Comparison of ENCODE assay signal across 10 cellular contexts in genomic region chr1:231161711-231162299, GRCh38. TPM values are rescaled to one million over a fixed set of nuclear protein-coding genes. Genes with fewer than 3 reads are reported as not detected.
DNase-seq lines count a peak whose midpoint lies in the region; ATAC-seq and TF ChIP-seq lines count a peak whose summit lies in the region.
"Had no signal": no experiment of that assay in that cellular context is flagged by ENCODE, and none has a peak within 500 bp of the region (broad histone marks: within the 10 kb centered on the region; RNA-seq: fewer than 3 reads in every experiment).

Gene TRIM67 (plus strand): TSS chr1:231162058. CDS start chr1:231162970, 912 bp downstream.

- H4K20me1 ChIP-seq in PC-3 (ENCODE audit: low read length) = no peaks in the 10 kb centered on the region

- no peaks in the 10 kb centered on the region for H3K9me3 ChIP-seq in PC-3 (ENCODE audit: low read length)

- peaks cover 36% of the 10 kb centered on the region for H3K27me3 Mint-ChIP-seq in activated naive CD8-positive, alpha-beta T cell
- peaks cover 85% of the 10 kb centered on the region for H3K27me3 Mint-ChIP-seq in activated naive CD8-positive, alpha-beta T cell treated with anti-CD3 and anti-CD28 coated beads for 36 hours

- no peak within 1 kb of the TSS for H3K27ac ChIP-seq in PC-3 (ENCODE audit: low read length)

- no peak within 1 kb of the TSS for H2AFZ ChIP-seq in PC-3 (ENCODE audit: low read length)

- no peaks in the 10 kb centered on the region for H3K4me1 ChIP-seq in PC-3 (ENCODE audit: insufficient read depth, low read length)

- peak within 1 kb of the TSS; percentile 38 for H3K4me3 ChIP-seq in skeletal muscle cell (ENCODE audit: low read depth, low read length)
- no peak within 1 kb of the TSS for H3K4me3 ChIP-seq in PC-3 (ENCODE audit: low read length)

- CTCF ChIA-PET in PC-3 (lab: Charles Lee) = no interaction called here

- POLR2A ChIA-PET in PC-3 (lab: Charles Lee; ENCODE audit: unreplicated experiment) = no interaction called here

- TF ChIP-seq CTCF in PC-3 (conservative IDR thresholded peaks at IDR 0.05; ENCODE audit: low read depth, low read length) = no peak

- peaks cover 67% of the 10 kb centered on the region for H3K27me3 ChIP-seq in PC-3 (ENCODE audit: low read length)

- ATAC-seq in left ventricle myocardium superior (peak; percentile 74), PC-3 (no peak)

- no peak within 1 kb of the TSS for H3K27ac Mint-ChIP-seq in activated naive CD8-positive, alpha-beta T cell
- H3K27ac Mint-ChIP-seq in activated naive CD8-positive, alpha-beta T cell treated with anti-CD3 and anti-CD28 coated beads for 36 hours = no peak within 1 kb of the TSS
- H3K27ac Mint-ChIP-seq: natural killer cell treated with Interleukin-12 subunit alpha and Interleukin-12 subunit beta and Interleukin-15 and Interleukin-18, amount 100 ng/mL, for 72 hours had no signal

- H3K9me3 Mint-ChIP-seq in activated naive CD8-positive, alpha-beta T cell (ENCODE audit: low read depth) = no peaks in the 10 kb centered on the region
- no peaks in the 10 kb centered on the region for H3K9me3 Mint-ChIP-seq in activated naive CD8-positive, alpha-beta T cell treated with anti-CD3 and anti-CD28 coated beads for 36 hours
- H3K9me3 Mint-ChIP-seq: natural killer cell treated with Interleukin-12 subunit alpha and Interleukin-12 subunit beta and Interleukin-15 and Interleukin-18, amount 100 ng/mL, for 72 hours had no signal

- no peaks in the 10 kb centered on the region for H3F3A ChIP-seq in PC-3 (ENCODE audit: low read length, unreplicated experiment)

- H3K36me3 ChIP-seq in PC-3 (ENCODE audit: low read depth, low read length) = no peaks in the 10 kb centered on the region

- peaks cover 7% of the 10 kb centered on the region for H3K4me1 Mint-ChIP-seq in activated naive CD8-positive, alpha-beta T cell (ENCODE audit: low read depth)
- H3K4me1 Mint-ChIP-seq in activated naive CD8-positive, alpha-beta T cell treated with anti-CD3 and anti-CD28 coated beads for 36 hours = peaks cover 8% of the 10 kb centered on the region

- no peak within 1 kb of the TSS for H3K9ac ChIP-seq in PC-3 (ENCODE audit: low read length)

- no peak within 1 kb of the TSS; the same call in 1 of the 2 replicates for H3K4me2 ChIP-seq in PC-3 (ENCODE audit: low read length)

- intact Hi-C loops in left ventricle myocardium superior (cut with micrococcal nuclease) (no loop called here), PC-3 (cut with micrococcal nuclease) (no loop called here)

- no peak for DNase-seq in activated naive CD8-positive, alpha-beta T cell treated with anti-CD3 and anti-CD28 coated beads for 36 hours
- DNase-seq in SK-N-DZ (ENCODE audit: low spot score) = peak; percentile 58
- peak; percentile 41 for DNase-seq in left ventricle myocardium superior
- no peak for DNase-seq in skeletal muscle cell (ENCODE audit: low read depth)
- DNase-seq in hepatic stellate cell (ENCODE audit: low spot score) = no peak
- no peak for DNase-seq in PC-3
- no peak for DNase-seq in activated naive CD4-positive, alpha-beta T cell treated with anti-CD3 and anti-CD28 coated beads, Interleukin-2, amount 50 U/mL, for 16 hours

- peak within 1 kb of the TSS; percentile 42 for H3K4me3 Mint-ChIP-seq in activated naive CD8-positive, alpha-beta T cell
- no peak within 1 kb of the TSS for H3K4me3 Mint-ChIP-seq in activated naive CD8-positive, alpha-beta T cell treated with anti-CD3 and anti-CD28 coated beads for 36 hours
- H3K4me3 Mint-ChIP-seq: natural killer cell treated with Interleukin-12 subunit alpha and Interleukin-12 subunit beta and Interleukin-15 and Interleukin-18, amount 100 ng/mL, for 72 hours had no signal

- no peaks in the 10 kb centered on the region for H3K9me2 ChIP-seq in PC-3 (replicated peaks; ENCODE audit: low read length)

- BruUV-seq in PC-3 (replicated peaks; lab: Mats Ljungman, UMichigan) = no TSS peak

- H3K79me2 ChIP-seq in PC-3 (ENCODE audit: low read length) = no peaks in the 10 kb centered on the region

- H3K36me3 Mint-ChIP-seq in activated naive CD8-positive, alpha-beta T cell = no peaks in the 10 kb centered on the region
- H3K36me3 Mint-ChIP-seq in activated naive CD8-positive, alpha-beta T cell treated with anti-CD3 and anti-CD28 coated beads for 36 hours = no peaks in the 10 kb centered on the region
- H3K36me3 Mint-ChIP-seq: natural killer cell treated with Interleukin-12 subunit alpha and Interleukin-12 subunit beta and Interleukin-15 and Interleukin-18, amount 100 ng/mL, for 72 hours had no signal

RNA-seq across cellular contexts. Expression of gene TRIM67, which starts in this region (rescaled TPM):
- total RNA-seq in activated naive CD8-positive, alpha-beta T cell treated with anti-CD3 and anti-CD28 coated beads for 36 hours = not detected
- polyA plus RNA-seq in SK-N-DZ (2014; cell fraction: cytosol; rRNA removed) = 1.1 and 1.5 TPM in 2 replicates
- 1.8 and 2.6 TPM in 2 replicates for polyA plus RNA-seq in SK-N-DZ (2014; cell fraction: nucleus; rRNA removed)
- total RNA-seq in left ventricle myocardium superior (not detected), PC-3 (2014; rRNA removed) (not detected in 2 replicates)
- total RNA-seq: natural killer cell treated with Interleukin-12 subunit alpha and Interleukin-12 subunit beta and Interleukin-15 and Interleukin-18, amount 100 ng/mL, for 72 hours; T-helper 2 cell treated with Interferon-gamma antibody and Interleukin-4, amounts not matched to agents 100 ng/mL and 5 ng/mL, for 36 hours had no signal

Comparison
In these comparisons a context has a peak if more than half of its experiments do, and no peak if none do; other contexts are left out.
1. Peak in DNase-seq and ATAC-seq in left ventricle myocardium superior; RNA of the gene not detected or under 1 TPM.